In genomic region chr10:104260775-104261115, GRCh38 we compare ENCODE assay signal across 8 cellular contexts. TPM values are rescaled to one million over a fixed set of nuclear protein-coding genes. Genes with fewer than 3 reads are reported as not detected.
DNase-seq lines count a peak whose midpoint lies in the region; ATAC-seq and TF ChIP-seq lines count a peak whose summit lies in the region.

No MANE protein-coding gene starts in this region.

- H3K27me3 ChIP-seq in foreskin keratinocyte (no peaks in the 10 kb centered on the region), neuronal stem cell (ENCODE audit: control insufficient read depth in 3 of 3, insufficient read depth in 3 of 3, low read depth in 1 of 3, low read length in 3 of 3) (no peaks in the 10 kb centered on the region)

- peaks cover 2 to 90% of the 10 kb centered on the region in 2 donors for H3K36me3 ChIP-seq in neuronal stem cell (replicated peaks in 1 of 2; ENCODE audit: control insufficient read depth in 2 of 2, insufficient read depth in 2 of 2, low read length in 2 of 2)

- peak overlapping the region; percentile 59 for H3K4me3 Mint-ChIP-seq in activated CD4-positive, alpha-beta T cell treated with anti-CD3 and anti-CD28 coated beads for 36 hours
- peak overlapping the region; percentile 1 for H3K4me3 Mint-ChIP-seq in activated CD4-positive, alpha-beta memory T cell treated with anti-CD3 and anti-CD28 coated beads, Interleukin-2, amount 10 ng/mL, durations not matched to agents 7 days and 5 days
- H3K4me3 Mint-ChIP-seq in stimulated activated naive CD8-positive, alpha-beta T cell treated with anti-CD3 and anti-CD28 coated beads, Interleukin-15, amount 100 ng/mL, for 72 hours = peak overlapping the region; percentile 45 to 85

- no peak overlapping the region for H3K23ac ChIP-seq in neuronal stem cell (ENCODE audit: low read depth, low read length, poor library complexity)

- no peak overlapping the region for H3K4ac ChIP-seq in neuronal stem cell (ENCODE audit: low read length)

- no peak overlapping the region for H3K18ac ChIP-seq in neuronal stem cell (ENCODE audit: low read length)

- no peak overlapping the region for H2BK120ac ChIP-seq in neuronal stem cell (ENCODE audit: low read depth, low read length)

- no peak for DNase-seq in activated CD4-positive, alpha-beta T cell treated with anti-CD3 and anti-CD28 coated beads for 36 hours
- DNase-seq in activated CD4-positive, alpha-beta T cell treated with anti-CD3 and anti-CD28 coated beads for 48 hours = no peak
- no peak for DNase-seq in activated CD4-positive, alpha-beta memory T cell treated with anti-CD3 and anti-CD28 coated beads, Interleukin-2, amount 10 ng/mL, durations not matched to agents 7 days and 5 days
- DNase-seq in foreskin keratinocyte (peak in 1 of 2 donors; percentile 76), neuronal stem cell (ENCODE audit: low spot score) (no peak), LoVo (ENCODE audit: low spot score) (no peak)
- DNase-seq in stimulated activated naive CD8-positive, alpha-beta T cell treated with anti-CD3 and anti-CD28 coated beads, Interleukin-15, amount 100 ng/mL, for 72 hours = no peak

- H3K4me1 Mint-ChIP-seq in activated CD4-positive, alpha-beta T cell treated with anti-CD3 and anti-CD28 coated beads for 36 hours = peaks cover 84% of the 10 kb centered on the region
- H3K4me1 Mint-ChIP-seq in activated CD4-positive, alpha-beta memory T cell treated with anti-CD3 and anti-CD28 coated beads, Interleukin-2, amount 10 ng/mL, durations not matched to agents 7 days and 5 days = peaks cover 76% of the 10 kb centered on the region
- H3K4me1 Mint-ChIP-seq in stimulated activated naive CD8-positive, alpha-beta T cell treated with anti-CD3 and anti-CD28 coated beads, Interleukin-15, amount 100 ng/mL, for 72 hours = peaks cover 84% of the 10 kb centered on the region

- CTCF ChIA-PET in activated CD4-positive, alpha-beta T cell treated with anti-CD3 and anti-CD28 coated beads for 36 hours (lab: Charles Lee) = interaction anchor here (0.7 to 3.1 kb wide), 4 partner anchors 14 to 373 kb away, joined by 3 to 9 read pairs (median 4); no protein-coding TSS in a partner anchor
- CTCF ChIA-PET in activated CD4-positive, alpha-beta memory T cell treated with anti-CD3 and anti-CD28 coated beads, Interleukin-2, amount 10 ng/mL, durations not matched to agents 7 days and 5 days (lab: Charles Lee) = interaction anchor here (0.7 to 6.1 kb wide), 3 partner anchors 8 to 31 kb away, joined by 3 to 35 read pairs (median 5); no protein-coding TSS in a partner anchor

- H3K27ac Mint-ChIP-seq in activated CD4-positive, alpha-beta T cell treated with anti-CD3 and anti-CD28 coated beads for 36 hours = peak overlapping the region; percentile 89
- H3K27ac Mint-ChIP-seq in activated CD4-positive, alpha-beta memory T cell treated with anti-CD3 and anti-CD28 coated beads, Interleukin-2, amount 10 ng/mL, durations not matched to agents 7 days and 5 days = peak overlapping the region; percentile 74
- H3K27ac Mint-ChIP-seq in stimulated activated naive CD8-positive, alpha-beta T cell treated with anti-CD3 and anti-CD28 coated beads, Interleukin-15, amount 100 ng/mL, for 72 hours = peak overlapping the region; percentile 87 to 93

- WGBS in neuronal stem cell (ENCODE audit: extremely low coverage in 2 of 2, insufficient read length in 2 of 2, insufficient replicate concordance in 1 of 2), 2 donors = no CpG with 5 or more reads among the region's 3 CpGs

- no peak for TF ChIP-seq CTCF in foreskin keratinocyte (conservative IDR thresholded peaks at IDR 0.05)

- H3K4me1 ChIP-seq in foreskin keratinocyte = peaks cover 45% of the 10 kb centered on the region
- H3K4me1 ChIP-seq in neuronal stem cell (ENCODE audit: control insufficient read depth in 2 of 2, insufficient read depth in 1 of 2, low read depth in 1 of 2, low read length in 2 of 2) = peaks cover 0 to 6% of the 10 kb centered on the region in 2 donors

- H3K14ac ChIP-seq in neuronal stem cell (ENCODE audit: low read length) = no peak overlapping the region

- H4K8ac ChIP-seq in neuronal stem cell (ENCODE audit: low read depth, low read length) = no peak overlapping the region

- peaks cover 88% of the 10 kb centered on the region for H3K36me3 Mint-ChIP-seq in activated CD4-positive, alpha-beta T cell treated with anti-CD3 and anti-CD28 coated beads for 36 hours (ENCODE audit: low read depth)
- peaks cover 77% of the 10 kb centered on the region for H3K36me3 Mint-ChIP-seq in activated CD4-positive, alpha-beta memory T cell treated with anti-CD3 and anti-CD28 coated beads, Interleukin-2, amount 10 ng/mL, durations not matched to agents 7 days and 5 days (ENCODE audit: low read depth)

- intact Hi-C loops in activated CD4-positive, alpha-beta T cell treated with anti-CD3 and anti-CD28 coated beads for 36 hours (cut with DNase I, micrococcal nuclease) = loop anchor here in 1 of 2 experiments (2.0 kb wide), 1 partner anchor 138 kb away; the partner anchor contains the start of gene SFR1

- H3K9me3 Mint-ChIP-seq in activated CD4-positive, alpha-beta T cell treated with anti-CD3 and anti-CD28 coated beads for 36 hours (ENCODE audit: low read depth) = no peaks in the 10 kb centered on the region
- no peaks in the 10 kb centered on the region for H3K9me3 Mint-ChIP-seq in activated CD4-positive, alpha-beta memory T cell treated with anti-CD3 and anti-CD28 coated beads, Interleukin-2, amount 10 ng/mL, durations not matched to agents 7 days and 5 days
- H3K9me3 Mint-ChIP-seq in stimulated activated naive CD8-positive, alpha-beta T cell treated with anti-CD3 and anti-CD28 coated beads, Interleukin-15, amount 100 ng/mL, for 72 hours = no peaks in the 10 kb centered on the region

- peak; percentile 77 for ATAC-seq in activated CD4-positive, alpha-beta T cell treated with anti-CD3 and anti-CD28 coated beads for 36 hours
- ATAC-seq in foreskin keratinocyte (peak; percentile 73), HG03432 (IDR thresholded peaks at IDR 0.05; ENCODE audit: unreplicated experiment) (no peak)
- peak; percentile 75 for ATAC-seq in stimulated activated naive CD8-positive, alpha-beta T cell treated with anti-CD3 and anti-CD28 coated beads, Interleukin-15, amount 100 ng/mL, for 72 hours

- no peak overlapping the region for H2BK12ac ChIP-seq in neuronal stem cell (ENCODE audit: low read length)

- H3K27ac ChIP-seq in foreskin keratinocyte (peak overlapping the region; percentile 77), neuronal stem cell (replicated peaks; ENCODE audit: low read length) (no peak overlapping the region)

- no peak overlapping the region for H3K4me3 ChIP-seq in neuronal stem cell (ENCODE audit: low read length in 2 of 2)

- H2AK5ac ChIP-seq in neuronal stem cell (ENCODE audit: low read depth, low read length) = no peak overlapping the region

- H2AFZ ChIP-seq in neuronal stem cell (ENCODE audit: low read length) = no peak overlapping the region

- H2BK5ac ChIP-seq in neuronal stem cell (ENCODE audit: low read length) = no peak overlapping the region

- no peak overlapping the region for H3K9ac ChIP-seq in neuronal stem cell (ENCODE audit: low read depth, low read length, poor library complexity)

- H4K91ac ChIP-seq in neuronal stem cell (ENCODE audit: low read depth, low read length, poor library complexity) = no peak overlapping the region

- H3K4me2 ChIP-seq in neuronal stem cell (ENCODE audit: insufficient read depth, low read length, poor library complexity, severe bottlenecking) = no peak overlapping the region

- no peaks in the 10 kb centered on the region for H3K79me1 ChIP-seq in neuronal stem cell (ENCODE audit: low read depth, low read length)

- H3K27me3 Mint-ChIP-seq in activated CD4-positive, alpha-beta T cell treated with anti-CD3 and anti-CD28 coated beads for 36 hours = no peaks in the 10 kb centered on the region
- H3K27me3 Mint-ChIP-seq in activated CD4-positive, alpha-beta memory T cell treated with anti-CD3 and anti-CD28 coated beads, Interleukin-2, amount 10 ng/mL, durations not matched to agents 7 days and 5 days = no peaks in the 10 kb centered on the region
- no peaks in the 10 kb centered on the region for H3K27me3 Mint-ChIP-seq in stimulated activated naive CD8-positive, alpha-beta T cell treated with anti-CD3 and anti-CD28 coated beads, Interleukin-15, amount 100 ng/mL, for 72 hours

- POLR2A ChIA-PET in activated CD4-positive, alpha-beta T cell treated with anti-CD3 and anti-CD28 coated beads for 36 hours (lab: Charles Lee) = interaction anchor here (0.6 kb wide), 1 partner anchor 507 kb away, joined by 3 read pairs; no protein-coding TSS in a partner anchor
- POLR2A ChIA-PET in activated CD4-positive, alpha-beta memory T cell treated with anti-CD3 and anti-CD28 coated beads, Interleukin-2, amount 10 ng/mL, durations not matched to agents 7 days and 5 days (lab: Charles Lee) = interaction anchor here (1.2 to 2.4 kb wide), 2 partner anchors 13 to 139 kb away, joined by 4 to 10 read pairs; partner anchors contain the start of gene SFR1

- no peaks in the 10 kb centered on the region for H3K9me3 ChIP-seq in neuronal stem cell (replicated peaks in 1 of 2; ENCODE audit: control insufficient read depth in 2 of 2, insufficient read depth in 1 of 2, low read depth in 1 of 2, low read length in 2 of 2)

- no peak overlapping the region for H2BK15ac ChIP-seq in neuronal stem cell (ENCODE audit: low read length)

RNA-seq across cellular contexts. Expression of gene GSTO1, which starts 6.1 kb away (rescaled TPM):
- 100 to 1,000 TPM; 261 to 320 TPM for total RNA-seq in activated CD4-positive, alpha-beta T cell treated with anti-CD3 and anti-CD28 coated beads for 36 hours
- total RNA-seq in activated CD4-positive, alpha-beta memory T cell treated with anti-CD3 and anti-CD28 coated beads, Interleukin-2, amount 10 ng/mL, durations not matched to agents 7 days and 5 days = 100 to 1,000 TPM; 139 to 142 TPM
- 168 and 181 TPM in 2 replicates for total RNA-seq in foreskin keratinocyte
- polyA plus RNA-seq in foreskin keratinocyte = 277 and 291 TPM in 2 replicates
- 22.2 TPM for polyA plus RNA-seq in neuronal stem cell (2013, experiment 1 of 2)
- 20.9 TPM for polyA plus RNA-seq in neuronal stem cell (2013, experiment 2 of 2)

RNA-seq across cellular contexts. Expression of gene GSTO2, which starts 8.2 kb away (rescaled TPM):
- total RNA-seq in activated CD4-positive, alpha-beta T cell treated with anti-CD3 and anti-CD28 coated beads for 36 hours = 1 to 10 TPM; 2.1 to 2.8 TPM
- total RNA-seq in activated CD4-positive, alpha-beta memory T cell treated with anti-CD3 and anti-CD28 coated beads, Interleukin-2, amount 10 ng/mL, durations not matched to agents 7 days and 5 days = 1 to 10 TPM in 1 of 2 experiments, under 1 TPM in 1; 0.88 to 1.8 TPM
- 45.0 and 55.8 TPM in 2 replicates for total RNA-seq in foreskin keratinocyte
- 55.4 and 65.9 TPM in 2 replicates for polyA plus RNA-seq in foreskin keratinocyte
- 6.1 TPM for polyA plus RNA-seq in neuronal stem cell (2013, experiment 1 of 2)
- 5.6 TPM for polyA plus RNA-seq in neuronal stem cell (2013, experiment 2 of 2)

RNA-seq across cellular contexts. Expression of gene CFAP43, which starts 28.6 kb away (rescaled TPM):
- total RNA-seq in activated CD4-positive, alpha-beta T cell treated with anti-CD3 and anti-CD28 coated beads for 36 hours = under 1 TPM; 0.09 TPM
- under 1 TPM; 0.18 to 0.25 TPM for total RNA-seq in activated CD4-positive, alpha-beta memory T cell treated with anti-CD3 and anti-CD28 coated beads, Interleukin-2, amount 10 ng/mL, durations not matched to agents 7 days and 5 days
- 0.14 and 0.27 TPM in 2 replicates for total RNA-seq in foreskin keratinocyte
- 0.10 and 0.12 TPM in 2 replicates for polyA plus RNA-seq in foreskin keratinocyte
- 2.2 TPM for polyA plus RNA-seq in neuronal stem cell (2013, experiment 1 of 2)
- 1.7 TPM for polyA plus RNA-seq in neuronal stem cell (2013, experiment 2 of 2)

Comparison
In these comparisons a context has a peak if more than half of its experiments do, and no peak if none do; other contexts are left out.
1. H3K4me3 Mint-ChIP-seq: peak in every context shown above with its lines; median percentile 65 in stimulated activated naive CD8-positive, alpha-beta T cell treated with anti-CD3 and anti-CD28 coated beads, Interleukin-15, amount 100 ng/mL, for 72 hours; 59 in activated CD4-positive, alpha-beta T cell treated with anti-CD3 and anti-CD28 coated beads for 36 hours; 1 in activated CD4-positive, alpha-beta memory T cell treated with anti-CD3 and anti-CD28 coated beads, Interleukin-2, amount 10 ng/mL, durations not matched to agents 7 days and 5 days.
2. RNA of gene GSTO2, which starts 8.2 kb away (total RNA-seq): 45.0 to 55.8 TPM in foreskin keratinocyte; 2.1 to 2.8 TPM in activated CD4-positive, alpha-beta T cell treated with anti-CD3 and anti-CD28 coated beads for 36 hours and 0.88 to 1.8 TPM in activated CD4-positive, alpha-beta memory T cell treated with anti-CD3 and anti-CD28 coated beads, Interleukin-2, amount 10 ng/mL, durations not matched to agents 7 days and 5 days; every median in the first group is over 10 times any median in the second.
3. Peak in every context shown above with its lines, with median percentiles within 50 percentile points of each other: H3K27ac Mint-ChIP-seq.